In genomic region chr2:199940373-199940772, GRCh38 we compare ENCODE assay signal across 8 cellular contexts. TPM values are rescaled to one million over a fixed set of nuclear protein-coding genes. Genes with fewer than 3 reads are reported as not detected.
DNase-seq lines count a peak whose midpoint lies in the region; ATAC-seq and FAIRE-seq lines count a peak whose summit lies in the region.

No MANE protein-coding gene starts in this region.

- peak; percentile 10 for DNase-seq in NCI-H1436 (lab: John Stamatoyannopoulos, UW)
- no peak for DNase-seq in NCI-H1436 treated with DMSO at 0.1 percent for 48 hours (lab: John Stamatoyannopoulos, UW)
- DNase-seq in SIG-M5 (lab: John Stamatoyannopoulos, UW) = peak; percentile 20
- DNase-seq in frontal cortex (ENCODE audit: low spot score in 2 of 2) = no peak
- no peak for DNase-seq in NCI-H2029 (lab: John Stamatoyannopoulos, UW)
- DNase-seq in ecto neural progenitor cell (ENCODE audit: low spot score) = no peak
- no peak for DNase-seq in NCI-H187 (lab: John Stamatoyannopoulos, UW)

- peak; percentile 83 for FAIRE-seq in frontal cortex (lab: Jason Lieb, UNC)

- peak; percentile 58 for ATAC-seq in HG03442 (IDR thresholded peaks at IDR 0.05; ENCODE audit: unreplicated experiment)

RNA-seq across cellular contexts. Expression of gene TYW5, which starts 14.9 kb away (rescaled TPM):
- total RNA-seq in frontal cortex = 13.9 TPM

RNA-seq across cellular contexts. Expression of gene MAIP1, which starts 15.0 kb away (rescaled TPM):
- total RNA-seq in frontal cortex = 14.3 TPM

RNA-seq across cellular contexts. Expression of gene C2orf69, which starts 29.3 kb away (rescaled TPM):
- 35.5 TPM for total RNA-seq in frontal cortex

Comparison
In these comparisons a context has a peak if more than half of its experiments do, and no peak if none do; other contexts are left out.
1. DNase-seq: peak in NCI-H1436 (single experiment) and SIG-M5 (single experiment); none in NCI-H1436 treated with DMSO at 0.1 percent for 48 hours (single experiment), frontal cortex (0 of 2), NCI-H2029 (single experiment), ecto neural progenitor cell (single experiment) and NCI-H187 (0 of 2).